In genomic region chr20:348972-349841, GRCh38 we compare ENCODE assay signal across 1 cellular context.
TF ChIP-seq lines count a peak whose summit lies in the region.

No MANE protein-coding gene starts in this region.

TF ChIP-seq in WTC11, 78 proteins besides CTCF, POLR2A, EP300 and RAD21 (continued from another document):
- TF ChIP-seq ARID4B (CRISPR knock-in tag; IDR thresholded peaks at IDR 0.05; ENCODE audit: borderline replicate concordance): no peak
- no peak for TF ChIP-seq FOXP1 (CRISPR knock-in tag; IDR thresholded peaks at IDR 0.05; ENCODE audit: borderline replicate concordance)
